In genomic region chr2:138589663-138590062, GRCh38 we compare ENCODE assay signal across 8 cellular contexts.
"Had no signal": no experiment of that assay in that cellular context is flagged by ENCODE, and none has a peak within 500 bp of the region (broad histone marks: within the 10 kb centered on the region; RNA-seq: fewer than 3 reads in every experiment).

No MANE protein-coding gene starts in this region.

- H3K4me3 ChIP-seq: GM23248, K562 had no signal

- H2AFZ ChIP-seq: GM23248 had no signal

- DNase-seq: GM23248, GOT3, H9, HCEC 1CT, IMR-90, Karpas-422, KG1 had no signal

- ATAC-seq: K562 had no signal

- H3K9ac ChIP-seq: GM23248 had no signal

- H3K27ac ChIP-seq: GM23248 had no signal

- FAIRE-seq: K562 had no signal
